In genomic region chr10:78255796-78256638, GRCh38 we compare ENCODE assay signal across 8 cellular contexts.
DNase-seq lines count a peak whose midpoint lies in the region; ATAC-seq and TF ChIP-seq lines count a peak whose summit lies in the region.

No MANE protein-coding gene starts in this region.

- peak overlapping the region; percentile 3 for H3K27ac ChIP-seq in substantia nigra (ENCODE audit: low read depth, low read length, poor library complexity, severe bottlenecking)

- ATAC-seq in HG02973 (IDR thresholded peaks at IDR 0.05; ENCODE audit: unreplicated experiment) (no peak), WTC11 (no peak)

- H3K4me1 Mint-ChIP-seq in WTC11, result no peaks in the 10 kb centered on the region

- DNase-seq in HS-27A (ENCODE audit: low read depth), result peak; percentile 68
- peak; percentile 98 for DNase-seq in amniotic epithelial cell (ENCODE audit: low read depth)
- DNase-seq in iPS-NIHi11 (ENCODE audit: low spot score), result peak; percentile 67
- DNase-seq in substantia nigra (lab: John Stamatoyannopoulos, UW), result peak in 17 of 49 donors; percentile 6 to 73 (median 23)
- DNase-seq in GDM1 (lab: John Stamatoyannopoulos, UW), result no peak
- no peak for DNase-seq in T-helper 2 cell
- no peak for DNase-seq in WTC11 (ENCODE audit: low spot score)

- no peaks in the 10 kb centered on the region for H3K36me3 Mint-ChIP-seq in WTC11

- POLR2A ChIA-PET in WTC11 (lab: Charles Lee), result no interaction called here

- CTCF ChIA-PET in WTC11 (lab: Charles Lee), result interaction anchor here (0.7 kb wide), 1 partner anchor 208 kb away, joined by 3 read pairs; no protein-coding TSS in a partner anchor

- H3K4me3 Mint-ChIP-seq in WTC11, result no peak overlapping the region

- H3K27ac Mint-ChIP-seq in WTC11, result no peak overlapping the region

- no peaks in the 10 kb centered on the region for H3K27me3 Mint-ChIP-seq in WTC11 (ENCODE audit: low read depth)

- no peaks in the 10 kb centered on the region for H3K9me3 Mint-ChIP-seq in WTC11

- TF ChIP-seq CTCF in WTC11 (IDR thresholded peaks at IDR 0.05), result no peak

TF ChIP-seq in WTC11, 78 proteins besides CTCF, POLR2A, EP300 and RAD21:
- no peak for TF ChIP-seq ZNF138 (CRISPR knock-in tag; conservative IDR thresholded peaks at IDR 0.05)
- TF ChIP-seq SOX15 (CRISPR knock-in tag; IDR thresholded peaks at IDR 0.05), result no peak
- TF ChIP-seq ZNF532 (CRISPR knock-in tag; IDR thresholded peaks at IDR 0.05; ENCODE audit: borderline replicate concordance), result no peak
- no peak for TF ChIP-seq SMAD3 (CRISPR knock-in tag; IDR thresholded peaks at IDR 0.05; ENCODE audit: borderline replicate concordance)
- no peak for TF ChIP-seq CREM (CRISPR knock-in tag; IDR thresholded peaks at IDR 0.05)
- TF ChIP-seq ATF1 (CRISPR knock-in tag; IDR thresholded peaks at IDR 0.05), result no peak
- no peak for TF ChIP-seq TCF7 (CRISPR knock-in tag; IDR thresholded peaks at IDR 0.05; ENCODE audit: low read depth)
- no peak for TF ChIP-seq ZNF671 (CRISPR knock-in tag; IDR thresholded peaks at IDR 0.05)
- TF ChIP-seq FOXK1 (CRISPR knock-in tag; IDR thresholded peaks at IDR 0.05), result no peak
- no peak for TF ChIP-seq SP1 (CRISPR knock-in tag; conservative IDR thresholded peaks at IDR 0.05)
- no peak for TF ChIP-seq JUN (CRISPR knock-in tag; IDR thresholded peaks at IDR 0.05)
- no peak for TF ChIP-seq SMAD4 (CRISPR knock-in tag; IDR thresholded peaks at IDR 0.05)

Comparison
In these comparisons a context has a peak if more than half of its experiments do, and no peak if none do; other contexts are left out.
1. DNase-seq: peak in HS-27A (single experiment), amniotic epithelial cell (single experiment) and iPS-NIHi11 (single experiment); none in GDM1 (single experiment), T-helper 2 cell (0 of 5) and WTC11 (single experiment).